20 cellular contexts compared by ENCODE assay signal in the genomic region with DNA sequence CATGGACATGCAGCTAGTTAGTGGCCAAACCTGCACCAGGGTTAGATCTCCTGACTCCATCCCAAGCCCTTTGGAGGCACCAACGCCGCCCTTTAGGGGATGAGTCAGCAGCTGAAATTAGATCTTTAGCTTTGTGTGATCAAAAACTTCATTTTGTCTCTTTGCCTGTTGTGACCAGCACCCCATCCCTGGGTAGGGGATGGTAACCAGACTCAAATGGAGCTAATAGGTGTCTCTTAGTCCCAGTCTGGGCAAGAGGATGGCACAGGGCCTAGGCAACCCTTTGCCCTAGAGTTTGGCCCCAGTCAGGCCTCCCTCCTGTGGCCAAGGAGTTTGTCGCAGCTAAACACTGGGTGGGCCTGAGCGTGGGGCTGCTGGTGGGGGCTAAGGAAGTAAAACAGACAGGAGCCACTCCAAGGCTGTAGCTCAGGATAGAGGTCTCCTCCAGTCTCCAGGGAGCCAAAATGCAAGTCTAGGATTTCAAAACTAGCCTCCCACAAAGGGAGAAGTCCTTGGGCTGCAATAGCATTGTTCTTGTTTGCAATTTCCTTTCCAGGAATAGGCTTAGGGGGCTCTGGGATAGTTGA.
A peak's percentile ranks its signal among the peaks of the same experiment; 100 is the strongest.
DNase-seq lines count a peak whose midpoint lies in the region; ATAC-seq and TF ChIP-seq lines count a peak whose summit lies in the region.
"Had no signal": no experiment of that assay in that cellular context is flagged by ENCODE, and none has a peak within 500 bp of the region (broad histone marks: within the 10 kb centered on the region; RNA-seq: fewer than 3 reads in every experiment).

No MANE protein-coding gene starts in this region.

- H3K4me2 ChIP-seq in mesenchymal stem cell (ENCODE audit: low read length, poor library complexity, severe bottlenecking): no peak overlapping the region

- H3K36me3 ChIP-seq in BE2C (no peaks in the 10 kb centered on the region), mesenchymal stem cell (ENCODE audit: control insufficient read depth in 1 of 2, insufficient read depth in 2 of 2, low read depth in 1 of 2, low read length in 2 of 2) (no peaks in the 10 kb centered on the region)
- H3K36me3 ChIP-seq: ascending aorta, vagina, WERI-Rb-1 had no signal

- WGBS in mesenchymal stem cell: 77% methylated on average over 4 of the region's 4 CpGs

- H3K4me3 ChIP-seq in BE2C (ENCODE audit: low read depth, low read length) (no peak overlapping the region), cardiac fibroblast (replicated peaks in 1 of 2; ENCODE audit: low read depth in 2 of 2, low read length in 2 of 2) (no peak overlapping the region), mesenchymal stem cell (ENCODE audit: insufficient read depth in 1 of 2, low read depth in 1 of 2, low read length in 2 of 2) (no peak overlapping the region), dorsolateral prefrontal cortex (no peak overlapping the region)
- H3K4me3 ChIP-seq: ascending aorta, mucosa of descending colon, vagina had no signal

- H3K23ac ChIP-seq in mesenchymal stem cell (ENCODE audit: low read length in 2 of 2): peak overlapping the region in 1 of 2 experiments; percentile 27

- no peak overlapping the region for H2BK5ac ChIP-seq in mesenchymal stem cell (ENCODE audit: low read depth, low read length, poor library complexity, severe bottlenecking)

- H3K27me3 ChIP-seq in BE2C (no peaks in the 10 kb centered on the region), mesenchymal stem cell (ENCODE audit: control insufficient read depth in 1 of 2, insufficient read depth in 1 of 2, low read length in 2 of 2) (peaks cover 27 to 38% of the 10 kb centered on the region in 2 experiments), dorsolateral prefrontal cortex (peaks cover 0 to 4% (median 0%) of the 10 kb centered on the region in 45 donors)
- H3K27me3 ChIP-seq: ascending aorta, vagina had no signal

- intact Hi-C loops in dorsolateral prefrontal cortex (cut with DNase I): no loop called here

- H3K9me3 Mint-ChIP-seq in stimulated activated effector memory CD8-positive, alpha-beta T cell treated with anti-CD3 and anti-CD28 coated beads, Interleukin-12 subunit alpha, Interleukin-12 subunit beta, amount 100 ng/mL, for 72 hours: no peaks in the 10 kb centered on the region
- H3K9me3 Mint-ChIP-seq: activated T-cell treated with anti-CD3 and anti-CD28 coated beads, Interleukin-2, amount 50 U/mL, for 4 hours had no signal

- H2BK12ac ChIP-seq in mesenchymal stem cell (ENCODE audit: low read length in 2 of 2): peak overlapping the region; percentile 80 to 89

- no peaks in the 10 kb centered on the region for H3K9me3 ChIP-seq in BE2C
- no peaks in the 10 kb centered on the region for H3K9me3 ChIP-seq in mesenchymal stem cell (ENCODE audit: control insufficient read depth, low read length)
- H3K9me3 ChIP-seq: ascending aorta, mucosa of descending colon, vagina had no signal

- peak overlapping the region; percentile 69 to 77 for H3K18ac ChIP-seq in mesenchymal stem cell (ENCODE audit: low read depth in 1 of 2, low read length in 2 of 2)

- H3K4me1 Mint-ChIP-seq in stimulated activated effector memory CD8-positive, alpha-beta T cell treated with anti-CD3 and anti-CD28 coated beads, Interleukin-12 subunit alpha, Interleukin-12 subunit beta, amount 100 ng/mL, for 72 hours: no peaks in the 10 kb centered on the region

- ATAC-seq in stimulated activated effector memory CD8-positive, alpha-beta T cell treated with anti-CD3 and anti-CD28 coated beads, Interleukin-12 subunit alpha, Interleukin-12 subunit beta, amount 100 ng/mL, for 72 hours: no peak
- ATAC-seq in GM21717 (IDR thresholded peaks at IDR 0.05; ENCODE audit: unreplicated experiment): no peak
- ATAC-seq: activated T-cell treated with anti-CD3 and anti-CD28 coated beads, Interleukin-2, amount 50 U/mL, for 4 hours; mucosa of descending colon had no signal

- no peak for DNase-seq in BE2C
- DNase-seq in KBM-7: peak; percentile 43
- DNase-seq in cardiac fibroblast (ENCODE audit: low read depth in 2 of 2): peak; percentile 25 to 49
- DNase-seq in mesenchymal stem cell: no peak
- DNase-seq in dorsolateral prefrontal cortex: no peak
- DNase-seq in stimulated activated effector memory CD8-positive, alpha-beta T cell treated with anti-CD3 and anti-CD28 coated beads, Interleukin-12 subunit alpha, Interleukin-12 subunit beta, amount 100 ng/mL, for 72 hours (ENCODE audit: low spot score in 2 of 2): no peak
- no peak for DNase-seq in NCI-H1417 treated with DMSO at 0.1 percent for 48 hours (lab: John Stamatoyannopoulos, UW)
- DNase-seq: activated CD4-positive, alpha-beta T cell treated with anti-CD3 and anti-CD28 coated beads, Interleukin-2, amount 50 U/mL, for 48 hours; activated naive CD4-positive, alpha-beta T cell treated with anti-CD3 and anti-CD28 coated beads, Interleukin-2, amount 50 U/mL, for 16 hours; activated T-cell treated with anti-CD3 and anti-CD28 coated beads, Interleukin-2, amount 50 U/mL, for 4 hours; hippocampal formation; Karpas-422; mucosa of descending colon; NCI-H146; NCI-H345; T-helper 1 cell; WERI-Rb-1 had no signal

- no peak overlapping the region for H2AK5ac ChIP-seq in mesenchymal stem cell (ENCODE audit: low read length, severe bottlenecking)

- no peak overlapping the region for H2AFZ ChIP-seq in mesenchymal stem cell (ENCODE audit: low read depth, low read length)

- in situ Hi-C loops in KBM-7 (cut with MboI; ENCODE audit: low pct_unique_long_range_greater_than_20kb, low sequenced_read_pairs): no loop called here

- H2BK120ac ChIP-seq in mesenchymal stem cell (ENCODE audit: low read depth, low read length): peak overlapping the region; percentile 54

- TF ChIP-seq CTCF in BE2C (IDR thresholded peaks at IDR 0.05; ENCODE audit: low read depth, low read length) (0 out of 2 replicates have a peak, but pooled peaks have one; percentile 22), cardiac fibroblast (IDR thresholded peaks at IDR 0.05; ENCODE audit: low read depth, low read length) (no peak), dorsolateral prefrontal cortex (IDR thresholded peaks at IDR 0.05 in 54 of 56, conservative IDR thresholded peaks at IDR 0.05 in 2 of 56; ENCODE audit: low read depth in 1 of 56, partially characterized antibody in 56 of 56) (no peak)

- peak overlapping the region; percentile 22 to 57 for H3K4ac ChIP-seq in mesenchymal stem cell (ENCODE audit: low read depth in 1 of 2, low read length in 2 of 2)

- no peaks in the 10 kb centered on the region for H3K79me1 ChIP-seq in mesenchymal stem cell (replicated peaks; ENCODE audit: low read length, poor library complexity, severe bottlenecking)

- no peak overlapping the region for H3K27ac Mint-ChIP-seq in stimulated activated effector memory CD8-positive, alpha-beta T cell treated with anti-CD3 and anti-CD28 coated beads, Interleukin-12 subunit alpha, Interleukin-12 subunit beta, amount 100 ng/mL, for 72 hours

- no peak overlapping the region for H3K9ac ChIP-seq in mesenchymal stem cell (ENCODE audit: low read length)

- H4K91ac ChIP-seq in mesenchymal stem cell (ENCODE audit: low read length): peak overlapping the region; percentile 73

- H3K36me3 Mint-ChIP-seq in stimulated activated effector memory CD8-positive, alpha-beta T cell treated with anti-CD3 and anti-CD28 coated beads, Interleukin-12 subunit alpha, Interleukin-12 subunit beta, amount 100 ng/mL, for 72 hours: no peaks in the 10 kb centered on the region

- peak overlapping the region; percentile 82 for H4K8ac ChIP-seq in mesenchymal stem cell (ENCODE audit: low read length)

- H3K27ac ChIP-seq in mesenchymal stem cell (ENCODE audit: low read length, poor library complexity, severe bottlenecking) (no peak overlapping the region), dorsolateral prefrontal cortex (no peak overlapping the region)
- H3K27ac ChIP-seq: ascending aorta, vagina, WERI-Rb-1 had no signal

- H3K4me3 Mint-ChIP-seq in stimulated activated effector memory CD8-positive, alpha-beta T cell treated with anti-CD3 and anti-CD28 coated beads, Interleukin-12 subunit alpha, Interleukin-12 subunit beta, amount 100 ng/mL, for 72 hours: no peak overlapping the region
- H3K4me3 Mint-ChIP-seq: activated T-cell treated with anti-CD3 and anti-CD28 coated beads, Interleukin-2, amount 50 U/mL, for 4 hours had no signal

- no peak overlapping the region for H3K14ac ChIP-seq in mesenchymal stem cell (ENCODE audit: low read length in 2 of 2)

- peak overlapping the region; percentile 78 for H2BK15ac ChIP-seq in mesenchymal stem cell (ENCODE audit: low read depth, poor library complexity, severe bottlenecking)

- H3K4me1 ChIP-seq in BE2C (peaks cover 41% of the 10 kb centered on the region), mesenchymal stem cell (ENCODE audit: control insufficient read depth, insufficient read depth, low read depth, low read length) (peaks cover 6% of the 10 kb centered on the region)
- H3K4me1 ChIP-seq: ascending aorta had no signal

Comparison
In these comparisons a context has a peak if more than half of its experiments do, and no peak if none do; other contexts are left out.
1. DNase-seq: peak in KBM-7 (single experiment) and cardiac fibroblast (2 of 2); none in BE2C (single experiment), mesenchymal stem cell (single experiment), dorsolateral prefrontal cortex (0 of 10), stimulated activated effector memory CD8-positive, alpha-beta T cell treated with anti-CD3 and anti-CD28 coated beads, Interleukin-12 subunit alpha, Interleukin-12 subunit beta, amount 100 ng/mL, for 72 hours (0 of 2) and NCI-H1417 treated with DMSO at 0.1 percent for 48 hours (single experiment).